25 cellular contexts compared by ENCODE assay signal in genomic region chr10:68595513-68595912, GRCh38.
"Had no signal": no experiment of that assay in that cellular context is flagged by ENCODE, and none has a peak within 500 bp of the region (broad histone marks: within the 10 kb centered on the region; RNA-seq: fewer than 3 reads in every experiment).

No MANE protein-coding gene starts in this region.

- H3K4me2 ChIP-seq: hepatocyte had no signal

- H3K27me3 ChIP-seq: breast epithelium, esophagus muscularis mucosa, hepatocyte, pancreas, right atrium auricular region, spleen, upper lobe of right lung had no signal

- H3K36me3 Mint-ChIP-seq: activated naive CD4-positive, alpha-beta T cell treated with anti-CD3 and anti-CD28 coated beads, Interleukin-2, amount 50 U/mL, for 72 hours; natural killer cell had no signal

- H3K27ac ChIP-seq: breast epithelium, esophagus muscularis mucosa, hepatocyte, left ventricle myocardium inferior, neutrophil, pancreas, psoas muscle, right atrium auricular region, spleen, upper lobe of right lung, VCaP had no signal

- ATAC-seq: activated naive CD4-positive, alpha-beta T cell treated with anti-CD3 and anti-CD28 coated beads, Interleukin-2, amount 50 U/mL, for 72 hours; activated T-helper 17 cell treated with anti-CD3 and anti-CD28 coated beads, Interleukin-2, amount 50 U/mL, for 72 hours; natural killer cell; pancreas; psoas muscle; upper lobe of right lung had no signal

- H3K27ac Mint-ChIP-seq: activated naive CD4-positive, alpha-beta T cell treated with anti-CD3 and anti-CD28 coated beads, Interleukin-2, amount 50 U/mL, for 72 hours; activated T-cell treated with anti-CD3 and anti-CD28 coated beads, Interleukin-2, amount 50 U/mL, for 24 hours; activated T-helper 17 cell treated with anti-CD3 and anti-CD28 coated beads, Interleukin-2, amount 50 U/mL, for 72 hours; natural killer cell had no signal

- H3K79me2 ChIP-seq: hepatocyte had no signal

- H3K27me3 Mint-ChIP-seq: activated T-cell treated with anti-CD3 and anti-CD28 coated beads, Interleukin-2, amount 50 U/mL, for 24 hours; activated T-helper 17 cell treated with anti-CD3 and anti-CD28 coated beads, Interleukin-2, amount 50 U/mL, for 72 hours; central memory CD8-positive, alpha-beta T cell had no signal

- H3K36me3 ChIP-seq: breast epithelium, left ventricle myocardium inferior, neutrophil, pancreas, right atrium auricular region, spleen, upper lobe of right lung had no signal

- H3K4me1 ChIP-seq: breast epithelium had no signal

- DNase-seq: activated CD4-positive, CD25-positive, alpha-beta regulatory T cell treated with anti-CD3 and anti-CD28 coated beads, Interleukin-2, amount 50 U/mL, for 72 hours; activated CD8-positive, alpha-beta memory T cell treated with anti-CD3 and anti-CD28 coated beads for 24 hours; activated CD8-positive, alpha-beta memory T cell treated with anti-CD3 and anti-CD28 coated beads, Interleukin-2, amount 50 U/mL, for 4 hours; activated T-cell treated with anti-CD3 and anti-CD28 coated beads, Interleukin-2, amount 50 U/mL, for 24 hours; effector memory CD4-positive, alpha-beta T cell; glutamatergic neuron; left ventricle myocardium inferior; midbrain; natural killer cell; pancreas; psoas muscle; spleen; stimulated activated CD4-positive, alpha-beta T cell treated with anti-CD3 and anti-CD28 coated beads, Interleukin-4, amount 100 ng/mL, for 1 hour; stimulated activated naive CD4-positive, alpha-beta T cell; T-helper 2 cell; upper lobe of right lung had no signal

- H3K9me3 Mint-ChIP-seq: activated naive CD4-positive, alpha-beta T cell treated with anti-CD3 and anti-CD28 coated beads, Interleukin-2, amount 50 U/mL, for 72 hours; activated T-cell treated with anti-CD3 and anti-CD28 coated beads, Interleukin-2, amount 50 U/mL, for 24 hours; activated T-helper 17 cell treated with anti-CD3 and anti-CD28 coated beads, Interleukin-2, amount 50 U/mL, for 72 hours; central memory CD8-positive, alpha-beta T cell; natural killer cell had no signal

- H3K4me3 Mint-ChIP-seq: activated T-cell treated with anti-CD3 and anti-CD28 coated beads, Interleukin-2, amount 50 U/mL, for 24 hours; activated T-helper 17 cell treated with anti-CD3 and anti-CD28 coated beads, Interleukin-2, amount 50 U/mL, for 72 hours; central memory CD8-positive, alpha-beta T cell; natural killer cell had no signal

- H3K9me3 ChIP-seq: breast epithelium, esophagus muscularis mucosa, left ventricle myocardium inferior, neutrophil, pancreas, psoas muscle, right atrium auricular region, spleen, upper lobe of right lung had no signal

- H3K4me3 ChIP-seq: breast epithelium, esophagus muscularis mucosa, hepatocyte, left ventricle myocardium inferior, pancreas, psoas muscle, right atrium auricular region, spleen, upper lobe of right lung had no signal

- H2AFZ ChIP-seq: hepatocyte had no signal
